ENCODE assay signal across 11 cellular contexts in genomic region chr9:10613413-10613812, GRCh38. TPM values are rescaled to one million over a fixed set of nuclear protein-coding genes. Genes with fewer than 3 reads are reported as not detected.
A peak's percentile ranks its signal among the peaks of the same experiment; 100 is the strongest.
DNase-seq lines count a peak whose midpoint lies in the region; ATAC-seq, FAIRE-seq and TF ChIP-seq lines count a peak whose summit lies in the region.
"Had no signal": no experiment of that assay in that cellular context is flagged by ENCODE, and none has a peak within 500 bp of the region (broad histone marks: within the 10 kb centered on the region; RNA-seq: fewer than 3 reads in every experiment).

No MANE protein-coding gene starts in this region.

- H3K4me3 ChIP-seq in H1 (ENCODE audit: extremely low read depth in 1 of 4, insufficient read depth in 2 of 4, low read depth in 3 of 4, low read length in 4 of 4): peak overlapping the region; percentile 64 to 94 (median 75)

- peak overlapping the region; percentile 79 for H3K4me3 Mint-ChIP-seq in nephron progenitor cell

- no peaks in the 10 kb centered on the region for H3K79me1 ChIP-seq in H1 (ENCODE audit: low read depth, low read length)

- no peak overlapping the region for H3K27ac Mint-ChIP-seq in nephron progenitor cell
- H3K27ac Mint-ChIP-seq: naive thymus-derived CD8-positive, alpha-beta T cell had no signal

- no peak overlapping the region for H3K4ac ChIP-seq in H1 (replicated peaks; ENCODE audit: insufficient read length, low read depth, low read length)

- H2BK20ac ChIP-seq in H1 (ENCODE audit: low read length): no peak overlapping the region

- POLR2A ChIA-PET in H1 (lab: Charles Lee; ENCODE audit: partially characterized antibody) (no interaction called here), GM10248 (lab: Yijun Ruan, JAX) (no interaction called here)

- H2BK120ac ChIP-seq in H1 (replicated peaks; ENCODE audit: low read depth, low read length): no peak overlapping the region

- no peak overlapping the region for H4K91ac ChIP-seq in H1 (replicated peaks; ENCODE audit: insufficient read length, low read length)

- no peak overlapping the region for H2BK5ac ChIP-seq in H1 (ENCODE audit: low read depth, low read length)

- no peaks in the 10 kb centered on the region for H3K36me3 ChIP-seq in H1 (ENCODE audit: control insufficient read depth in 2 of 4, insufficient read depth in 4 of 4, low read length in 3 of 4)

- H3K14ac ChIP-seq in H1 (ENCODE audit: insufficient read length): no peak overlapping the region

- no peak for TF ChIP-seq POLR2A in H1 (IDR thresholded peaks at IDR 0.05; ENCODE audit: control extremely low read depth in 1 of 2, low read depth in 2 of 2, low read length in 2 of 2)

- no peak overlapping the region for H2AK5ac ChIP-seq in H1 (ENCODE audit: low read depth, low read length)

- H3K27me3 ChIP-seq in H1 (replicated peaks in 1 of 4; ENCODE audit: control insufficient read depth in 3 of 4, extremely low read depth in 1 of 4, insufficient read depth in 3 of 4, low read length in 3 of 4): peaks cover 3 to 25% (median 18%) of the 10 kb centered on the region in 4 experiments

- no peak for FAIRE-seq in H1 (lab: Jason Lieb, UNC)

- H3K4me1 ChIP-seq in H1 (replicated peaks in 1 of 4; ENCODE audit: control insufficient read depth in 3 of 4, insufficient read depth in 4 of 4, low read length in 3 of 4): peaks cover 0 to 2% (median 0%) of the 10 kb centered on the region in 4 experiments; a peak in 2 of 7 replicates

- H2AFZ ChIP-seq in H1 (ENCODE audit: low read length): peak overlapping the region; percentile 89

- no peak overlapping the region for H3K27ac ChIP-seq in H1 (ENCODE audit: low read depth, low read length)

- no peaks in the 10 kb centered on the region for H3K9me3 Mint-ChIP-seq in nephron progenitor cell

- H3K79me2 ChIP-seq in H1 (ENCODE audit: control insufficient read depth in 1 of 2, insufficient read depth in 2 of 2, low read length in 2 of 2): no peaks in the 10 kb centered on the region

- no peak for TF ChIP-seq EP300 in H1 (IDR thresholded peaks at IDR 0.05; ENCODE audit: borderline replicate concordance in 1 of 2, low read depth in 2 of 2, low read length in 2 of 2)

- 0 out of 7 replicates have a peak overlapping the region, but pooled peaks of 2 of the 4 experiments have one; percentile 16 to 28 for H3K9ac ChIP-seq in H1 (replicated peaks in 1 of 4; ENCODE audit: extremely low read depth in 1 of 4, low read depth in 3 of 4, low read length in 3 of 4)

- H3K36me3 Mint-ChIP-seq in nephron progenitor cell (ENCODE audit: low read depth): no peaks in the 10 kb centered on the region

- no peaks in the 10 kb centered on the region for H3K9me3 ChIP-seq in H1 (ENCODE audit: insufficient read depth in 2 of 2, low read depth in 1 of 2, low read length in 1 of 2)

- H3K23ac ChIP-seq in H1 (ENCODE audit: insufficient read length): no peak overlapping the region

- H4K5ac ChIP-seq in H1 (ENCODE audit: insufficient read length, low read depth, low read length): no peak overlapping the region

- CTCF ChIA-PET in H1 (lab: Charles Lee; ENCODE audit: partially characterized antibody): interaction anchor here (0.6 to 1.3 kb wide), 5 partner anchors 10 to 258 kb away, joined by 3 to 9 read pairs (median 3); no protein-coding TSS in a partner anchor
- CTCF ChIA-PET in GM10248 (lab: Yijun Ruan, JAX): no interaction called here

- ATAC-seq in GM18511 (IDR thresholded peaks at IDR 0.05; ENCODE audit: unreplicated experiment) (no peak), GM21515 (IDR thresholded peaks at IDR 0.05; ENCODE audit: unreplicated experiment) (no peak)
- ATAC-seq: naive thymus-derived CD8-positive, alpha-beta T cell had no signal

- H4K20me1 ChIP-seq in H1 (replicated peaks in 1 of 2; ENCODE audit: control insufficient read depth in 1 of 2, insufficient read depth in 2 of 2, low read length in 2 of 2): no peaks in the 10 kb centered on the region

- peak overlapping the region; percentile 75 to 97 for H3K4me2 ChIP-seq in H1 (ENCODE audit: insufficient read depth in 1 of 2, low read depth in 2 of 2, low read length in 2 of 2)

- no peak overlapping the region for H3K56ac ChIP-seq in H1 (replicated peaks; ENCODE audit: insufficient read length, low read depth, low read length)

- H3K18ac ChIP-seq in H1 (ENCODE audit: extremely low read depth, low read length): no peak overlapping the region

- 13% methylated on average over 13 of the region's 13 CpGs; no CpG with 5 or more reads in 1 of the 2 experiments for WGBS in H1 (ENCODE audit: extremely low coverage in 1 of 2, insufficient coverage in 1 of 2, insufficient read length in 1 of 2, insufficient replicate concordance in 2 of 2, low coverage in 1 of 2, low lambda C conversion rate in 2 of 2, missing lambda C conversion rate in 1 of 2), 2 experiments

- H2BK15ac ChIP-seq in H1 (ENCODE audit: low read length): no peak overlapping the region

- peaks cover 5% of the 10 kb centered on the region for H3K4me1 Mint-ChIP-seq in nephron progenitor cell

- H3K23me2 ChIP-seq in H1 (ENCODE audit: low read depth, low read length): peaks cover 10% of the 10 kb centered on the region

- no peak for TF ChIP-seq RAD21 in H1 (IDR thresholded peaks at IDR 0.05 in 1 of 2, conservative IDR thresholded peaks at IDR 0.05 in 1 of 2; ENCODE audit: low read depth in 2 of 2, low read length in 2 of 2)

- peaks cover 74% of the 10 kb centered on the region for H3K27me3 Mint-ChIP-seq in nephron progenitor cell (ENCODE audit: low read depth, poor library complexity)

- DNase-seq in Daoy (ENCODE audit: low read depth) (peak; percentile 5), NCI-H146 (lab: John Stamatoyannopoulos, UW) (peak; percentile 69), H1 (ENCODE audit: low read depth in 1 of 2, low spot score in 2 of 2) (peak in 1 of 2 experiments; percentile 49), nephron progenitor cell (no peak), NCI-H1436 (lab: John Stamatoyannopoulos, UW) (no peak), GM10248 (ENCODE audit: extremely low spot score) (no peak)
- DNase-seq: activated naive CD4-positive, alpha-beta T cell treated with Interleukin-2 at 50 U/mL for 16 hours; foreskin melanocyte had no signal

- H4K8ac ChIP-seq in H1 (ENCODE audit: extremely low read depth, insufficient read depth, low read length): 0 out of 2 replicates have a peak overlapping the region, but pooled peaks have one; percentile 4

- TF ChIP-seq CTCF in H1 (IDR thresholded peaks at IDR 0.05; ENCODE audit: control extremely low read depth in 1 of 3, insufficient read depth in 1 of 3, low read depth in 1 of 3, low read length in 3 of 3): no peak
- TF ChIP-seq CTCF in nephron progenitor cell (IDR thresholded peaks at IDR 0.05): no peak
- no peak for TF ChIP-seq CTCF in GM10248 (IDR thresholded peaks at IDR 0.05; ENCODE audit: control extremely low read depth, extremely low read depth, low read depth, missing control alignments)

- H2BK12ac ChIP-seq in H1 (ENCODE audit: low read depth, low read length): no peak overlapping the region

TF ChIP-seq in H1, 55 proteins besides CTCF, POLR2A, EP300 and RAD21:
- TF ChIP-seq SP1 (IDR thresholded peaks at IDR 0.05; ENCODE audit: low read depth, low read length) (no peak), CREB1 (IDR thresholded peaks at IDR 0.05) (no peak), TCF12 (IDR thresholded peaks at IDR 0.05; ENCODE audit: low read depth, low read length) (no peak), SIRT6 (IDR thresholded peaks at IDR 0.05; ENCODE audit: low read length) (no peak), RFX5 (IDR thresholded peaks at IDR 0.05; ENCODE audit: borderline replicate concordance, low read depth, low read length) (no peak), BACH1 (IDR thresholded peaks at IDR 0.05; ENCODE audit: low read length) (no peak), E2F6 (IDR thresholded peaks at IDR 0.05) (no peak), GTF2F1 (IDR thresholded peaks at IDR 0.05; ENCODE audit: borderline replicate concordance, low read depth, low read length) (no peak)

RNA-seq across cellular contexts. Expression of gene PTPRD, which starts 0.6 kb away (rescaled TPM):
- 4.5 and 5.7 TPM in 2 replicates for total RNA-seq in Daoy (2014; rRNA removed; shearing (Covaris generic))
- 73.6 and 77.0 TPM in 2 replicates for total RNA-seq in H1 (2021; fragmentation: NEBNext Ultra II Directional; extraction: Animal tissue kit (Norgen Biotek cat#: 25700))
- 17.2 and 19.8 TPM in 2 replicates for polyA plus RNA-seq in H1 (2011; rRNA removed)
- polyA plus RNA-seq in H1 (2011; cell fraction: cytosol; rRNA removed): 20.4 TPM
- polyA plus RNA-seq in H1 (2011; cell fraction: nucleus; rRNA removed): 79.0 TPM
- 19.2 to 33.6 TPM (median 28.6 TPM) in 4 replicates for polyA plus RNA-seq in H1 (2012, experiment 1 of 2)
- 0.60 TPM for polyA plus RNA-seq in H1 (2012, experiment 2 of 2)
- 33.3 TPM for polyA plus RNA-seq in H1 (2013, experiment 1 of 2)
- 31.5 TPM for polyA plus RNA-seq in H1 (2013, experiment 2 of 2)
- 137 and 195 TPM in 2 replicates for polyA minus RNA-seq in H1 (2011; rRNA and poly(A)+ RNA removed)
- polyA minus RNA-seq in H1 (2011; cell fraction: cytosol; rRNA and poly(A)+ RNA removed): 51.4 TPM
- 220 TPM for polyA minus RNA-seq in H1 (2011; cell fraction: nucleus; rRNA and poly(A)+ RNA removed)
- total RNA-seq: naive thymus-derived CD8-positive, alpha-beta T cell had no signal
- polyA plus RNA-seq: naive thymus-derived CD8-positive, alpha-beta T cell had no signal

Comparison
In these comparisons a context has a peak if more than half of its experiments do, and no peak if none do; other contexts are left out.
1. DNase-seq: peak in Daoy (single experiment) and NCI-H146 (single experiment); none in nephron progenitor cell (single experiment), NCI-H1436 (single experiment) and GM10248 (single experiment).
2. RNA of gene PTPRD, which starts 0.6 kb away (total RNA-seq): 73.6 to 77.0 TPM in H1; 4.5 to 5.7 TPM in Daoy; every median in the first group is over 10 times any median in the second.